ENCODE assay signal across 11 cellular contexts in the genomic region with DNA sequence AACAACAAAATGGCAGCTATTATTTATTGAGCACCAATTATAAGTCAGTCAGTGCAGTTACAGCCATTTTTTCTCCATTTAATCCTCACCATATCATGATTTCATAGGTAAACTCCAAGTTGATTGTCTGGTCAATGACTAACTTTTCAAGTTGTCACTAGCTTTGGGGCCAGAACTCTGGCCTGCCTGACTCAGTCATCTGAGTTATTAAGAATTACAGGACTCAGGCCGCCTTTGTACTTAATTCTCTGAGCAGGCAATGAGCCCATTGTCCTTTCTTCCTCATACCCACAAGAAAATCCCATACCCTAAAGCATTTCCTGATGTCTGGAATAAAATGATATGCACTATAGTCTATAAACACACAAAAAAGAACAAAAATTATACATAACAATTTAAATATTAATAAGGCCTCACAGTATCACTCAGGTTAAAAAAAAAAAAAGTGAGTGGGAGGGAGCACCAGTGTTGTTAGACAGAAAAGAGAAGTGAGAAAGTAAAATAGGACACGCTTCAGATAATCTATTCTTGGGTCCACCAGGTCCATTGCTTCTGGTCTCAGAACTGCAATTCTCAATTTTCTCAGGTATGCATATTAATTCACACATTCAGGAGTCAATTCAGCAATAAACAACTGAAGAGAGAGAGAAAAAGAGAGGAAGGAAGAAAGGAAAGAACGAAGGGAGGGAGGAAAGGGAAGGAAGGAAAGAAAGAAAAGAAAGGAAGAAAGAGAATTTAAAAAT.
DNase-seq lines count a peak whose midpoint lies in the region; ATAC-seq, FAIRE-seq and TF ChIP-seq lines count a peak whose summit lies in the region.
"Had no signal": no experiment of that assay in that cellular context is flagged by ENCODE, and none has a peak within 500 bp of the region (broad histone marks: within the 10 kb centered on the region; RNA-seq: fewer than 3 reads in every experiment).

No MANE protein-coding gene starts in this region.

- ATAC-seq in GM21367 (IDR thresholded peaks at IDR 0.05; ENCODE audit: unreplicated experiment): peak; percentile 86
- ATAC-seq in HG03159 (IDR thresholded peaks at IDR 0.05; ENCODE audit: unreplicated experiment): peak; percentile 89

- DNase-seq in GM12891 (ENCODE audit: insufficient read length, low spot score) (peak; percentile 17), astrocyte of the hippocampus (ENCODE audit: low read depth, low spot score) (peak; percentile 40), NCI-H1105 treated with DMSO at 0.1 percent for 48 hours (lab: John Stamatoyannopoulos, UW) (no peak), HUDEP-2 (lab: John Stamatoyannopoulos, UW; ENCODE audit: unreplicated experiment in 76 of 76) (no peak), NCI-H510A treated with DMSO at 0.1 percent for 48 hours (lab: John Stamatoyannopoulos, UW) (no peak), HuH-7 (ENCODE audit: low spot score) (no peak)
- DNase-seq: activated gamma-delta T cell, COR-L47, SHP77 had no signal

- peak; percentile 52 for FAIRE-seq in GM12891 (lab: Jason Lieb, UNC)

- TF ChIP-seq POLR2A in GM12891 (IDR thresholded peaks at IDR 0.05; ENCODE audit: low read depth, low read length): no peak

TF ChIP-seq in GM12891, 5 proteins besides CTCF, POLR2A, EP300 and RAD21:
- TF ChIP-seq SPI1 (IDR thresholded peaks at IDR 0.05; ENCODE audit: low read depth, low read length): peak; percentile 98
- TF ChIP-seq TAF1 (IDR thresholded peaks at IDR 0.05; ENCODE audit: low read depth, low read length): no peak
- no peak for TF ChIP-seq POLR2AphosphoS5 (IDR thresholded peaks at IDR 0.05; ENCODE audit: low read depth, low read length)
- TF ChIP-seq PAX5 (IDR thresholded peaks at IDR 0.05; ENCODE audit: insufficient read depth, low read length, severe bottlenecking): peak; percentile 65
- TF ChIP-seq POU2F2 (IDR thresholded peaks at IDR 0.05; ENCODE audit: low read depth, low read length): peak; percentile 38; the same call in 1 of the 2 replicates

Comparison
In these comparisons a context has a peak if more than half of its experiments do, and no peak if none do; other contexts are left out.
1. DNase-seq: peak in GM12891 (single experiment) and astrocyte of the hippocampus (single experiment); none in NCI-H1105 treated with DMSO at 0.1 percent for 48 hours (single experiment), HUDEP-2 (0 of 76), NCI-H510A treated with DMSO at 0.1 percent for 48 hours (single experiment) and HuH-7 (single experiment).